In the genomic region with DNA sequence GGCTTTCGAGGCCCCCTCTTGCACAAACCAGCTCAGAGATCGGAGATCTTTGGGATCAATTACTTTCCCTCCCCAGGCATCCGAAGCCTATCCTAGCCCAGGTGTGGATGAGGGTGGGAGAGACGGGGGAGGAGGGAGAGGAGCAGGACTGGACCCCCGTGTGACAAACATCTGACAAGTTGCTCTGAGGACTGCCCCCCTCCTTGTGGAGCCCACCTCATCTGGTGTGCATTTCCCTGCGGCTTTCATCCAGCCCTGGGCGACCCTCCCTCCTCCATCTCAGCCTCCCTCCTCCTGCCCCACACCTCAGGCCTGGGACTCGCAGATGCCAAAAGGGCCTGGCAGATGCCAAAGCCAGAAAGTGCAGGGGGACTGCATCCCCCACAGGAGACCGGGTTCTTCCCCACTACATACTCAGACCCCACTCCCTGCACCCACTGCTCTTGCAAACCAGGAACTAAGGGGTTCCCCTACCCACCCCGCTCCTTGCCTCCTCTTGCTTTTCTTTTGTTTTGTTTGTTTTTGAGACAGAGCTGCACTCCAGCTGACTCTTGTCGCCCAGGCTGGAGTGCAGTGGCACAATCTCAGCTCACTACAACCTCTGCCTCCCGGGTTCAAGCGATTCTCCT, we compare ENCODE assay signal across 29 cellular contexts. TPM values are rescaled to one million over a fixed set of nuclear protein-coding genes. Genes with fewer than 3 reads are reported as not detected.
"Had no signal": no experiment of that assay in that cellular context is flagged by ENCODE, and none has a peak within 500 bp of the region (broad histone marks: within the 10 kb centered on the region; RNA-seq: fewer than 3 reads in every experiment).

No MANE protein-coding gene starts in this region.

- DNase-seq: activated CD4-positive, alpha-beta T cell treated with anti-CD3 and anti-CD28 coated beads for 48 hours; activated CD4-positive, alpha-beta T cell treated with anti-CD3 and anti-CD28 coated beads, Interleukin-2, amount 50 U/mL, for 48 hours; activated CD4-positive, CD25-positive, alpha-beta regulatory T cell treated with anti-CD3 and anti-CD28 coated beads, Interleukin-2, amount 50 U/mL, for 72 hours; activated CD8-positive, alpha-beta memory T cell treated with anti-CD3 and anti-CD28 coated beads, Interleukin-2, amount 10 ng/mL, durations not matched to agents 7 days and 5 days; activated effector memory CD4-positive, alpha-beta T cell treated with anti-CD3 and anti-CD28 coated beads, Interleukin-2, amount 50 U/mL, for 16 hours; activated naive CD4-positive, alpha-beta T cell treated with Interleukin-2 at 50 U/mL for 16 hours; activated naive CD8-positive, alpha-beta T cell treated with anti-CD3 and anti-CD28 coated beads, Interleukin-2, amount 50 U/mL, for 24 hours; activated T-cell treated with anti-CD3 and anti-CD28 coated beads, Interleukin-2, amount 50 U/mL, for 24 hours; amniotic stem cell; brain microvascular endothelial cell; Karpas-422; MM.1S; NCI-H1048; NCI-H1417; NCI-H1930; NCI-H345; NCI-H510A; NCI-H526 treated with DMSO at 0.1 percent for 48 hours; NCI-H82; OCI-M1; RPMI8226; SIG-M5; T-helper 17 cell; T-helper 9 cell had no signal

- H3K4me3 Mint-ChIP-seq: activated CD8-positive, alpha-beta memory T cell treated with anti-CD3 and anti-CD28 coated beads, Interleukin-2, amount 10 ng/mL, durations not matched to agents 7 days and 5 days; activated naive CD8-positive, alpha-beta T cell treated with anti-CD3 and anti-CD28 coated beads, Interleukin-2, amount 50 U/mL, for 24 hours; activated T-cell treated with anti-CD3 and anti-CD28 coated beads, Interleukin-2, amount 50 U/mL, for 24 hours; activated T-helper 1 cell treated with anti-CD3 and anti-CD28 coated beads, Interleukin-12 subunit alpha, Interleukin-12 subunit beta, Interleukin-2, Interleukin-4 antibody, amounts not matched to agents 30 ng/mL and 10 ng/mL and 1 ng/mL, durations not matched to agents 14 hours and 24 hours and 36 hours; T-helper 17 cell; WTC11 had no signal

- H3K36me3 ChIP-seq: brain microvascular endothelial cell, cardiac muscle cell had no signal

- H3K4me3 ChIP-seq: cardiac muscle cell had no signal

- H3K27ac Mint-ChIP-seq: activated CD8-positive, alpha-beta memory T cell treated with anti-CD3 and anti-CD28 coated beads, Interleukin-2, amount 10 ng/mL, durations not matched to agents 7 days and 5 days; activated naive CD4-positive, alpha-beta T cell treated with anti-CD3 and anti-CD28 coated beads, Interleukin-2, amount 50 U/mL, for 72 hours; activated naive CD8-positive, alpha-beta T cell treated with anti-CD3 and anti-CD28 coated beads, Interleukin-2, amount 50 U/mL, for 24 hours; activated T-cell treated with anti-CD3 and anti-CD28 coated beads, Interleukin-2, amount 50 U/mL, for 24 hours; activated T-helper 1 cell treated with anti-CD3 and anti-CD28 coated beads, Interleukin-12 subunit alpha, Interleukin-12 subunit beta, Interleukin-2, Interleukin-4 antibody, amounts not matched to agents 30 ng/mL and 10 ng/mL and 1 ng/mL, durations not matched to agents 14 hours and 24 hours and 36 hours; T-helper 17 cell; WTC11 had no signal

- ATAC-seq: activated CD8-positive, alpha-beta memory T cell treated with anti-CD3 and anti-CD28 coated beads, Interleukin-2, amount 10 ng/mL, durations not matched to agents 7 days and 5 days; activated naive CD8-positive, alpha-beta T cell treated with anti-CD3 and anti-CD28 coated beads, Interleukin-2, amount 50 U/mL, for 24 hours; Panc1; T-helper 17 cell; WTC11 had no signal

- H3K9me3 Mint-ChIP-seq: activated naive CD4-positive, alpha-beta T cell treated with anti-CD3 and anti-CD28 coated beads, Interleukin-2, amount 50 U/mL, for 72 hours; activated naive CD8-positive, alpha-beta T cell treated with anti-CD3 and anti-CD28 coated beads, Interleukin-2, amount 50 U/mL, for 24 hours; activated T-cell treated with anti-CD3 and anti-CD28 coated beads, Interleukin-2, amount 50 U/mL, for 24 hours; activated T-helper 1 cell treated with anti-CD3 and anti-CD28 coated beads, Interleukin-12 subunit alpha, Interleukin-12 subunit beta, Interleukin-2, Interleukin-4 antibody, amounts not matched to agents 30 ng/mL and 10 ng/mL and 1 ng/mL, durations not matched to agents 14 hours and 24 hours and 36 hours; WTC11 had no signal

- H3K36me3 Mint-ChIP-seq: activated CD8-positive, alpha-beta memory T cell treated with anti-CD3 and anti-CD28 coated beads, Interleukin-2, amount 10 ng/mL, durations not matched to agents 7 days and 5 days; activated naive CD4-positive, alpha-beta T cell treated with anti-CD3 and anti-CD28 coated beads, Interleukin-2, amount 50 U/mL, for 72 hours; WTC11 had no signal

- H3K27ac ChIP-seq: brain microvascular endothelial cell, cardiac muscle cell had no signal

- H3K4me1 Mint-ChIP-seq: activated CD8-positive, alpha-beta memory T cell treated with anti-CD3 and anti-CD28 coated beads, Interleukin-2, amount 10 ng/mL, durations not matched to agents 7 days and 5 days; activated naive CD8-positive, alpha-beta T cell treated with anti-CD3 and anti-CD28 coated beads, Interleukin-2, amount 50 U/mL, for 24 hours had no signal

RNA-seq across cellular contexts. Expression of gene HS3ST6, which starts 3.3 kb away (rescaled TPM):
- total RNA-seq: activated CD8-positive, alpha-beta memory T cell treated with anti-CD3 and anti-CD28 coated beads, Interleukin-2, amount 10 ng/mL, durations not matched to agents 7 days and 5 days; activated naive CD4-positive, alpha-beta T cell treated with anti-CD3 and anti-CD28 coated beads, Interleukin-2, amount 50 U/mL, for 72 hours; activated T-helper 1 cell treated with anti-CD3 and anti-CD28 coated beads, Interleukin-12 subunit alpha, Interleukin-12 subunit beta, Interleukin-2, Interleukin-4 antibody, amounts not matched to agents 30 ng/mL and 10 ng/mL and 1 ng/mL, durations not matched to agents 14 hours and 24 hours and 36 hours; cardiac muscle cell; T-helper 17 cell had no signal

RNA-seq across cellular contexts. Expression of gene RPL3L, which starts 39.6 kb away (rescaled TPM):
- total RNA-seq: activated naive CD4-positive, alpha-beta T cell treated with anti-CD3 and anti-CD28 coated beads, Interleukin-2, amount 50 U/mL, for 72 hours; cardiac muscle cell; T-helper 17 cell had no signal

RNA-seq across cellular contexts. Expression of gene MEIOB, which starts 42.9 kb away (rescaled TPM):
- total RNA-seq: activated CD8-positive, alpha-beta memory T cell treated with anti-CD3 and anti-CD28 coated beads, Interleukin-2, amount 10 ng/mL, durations not matched to agents 7 days and 5 days; activated T-helper 1 cell treated with anti-CD3 and anti-CD28 coated beads, Interleukin-12 subunit alpha, Interleukin-12 subunit beta, Interleukin-2, Interleukin-4 antibody, amounts not matched to agents 30 ng/mL and 10 ng/mL and 1 ng/mL, durations not matched to agents 14 hours and 24 hours and 36 hours; T-helper 17 cell had no signal
